Comparison of ENCODE assay signal across 20 cellular contexts in the genomic region with DNA sequence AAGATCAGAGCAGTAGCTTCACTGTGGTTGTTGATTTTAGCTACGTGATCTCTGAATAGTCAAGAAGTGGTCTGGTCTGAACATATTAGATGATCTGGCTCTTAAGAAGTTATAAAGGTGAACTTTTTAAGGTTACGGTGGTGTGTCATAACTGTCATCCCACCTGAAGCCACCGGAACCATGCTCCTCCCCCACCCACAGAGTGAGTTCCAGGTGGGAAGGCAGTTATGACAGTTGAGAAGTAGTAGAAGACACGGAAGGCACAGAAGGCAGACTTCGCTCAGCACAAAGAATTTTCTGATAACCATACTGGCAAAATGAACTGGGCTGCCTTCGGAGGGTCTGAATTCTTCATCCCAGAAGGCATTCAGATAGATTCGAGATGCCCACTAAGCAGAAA.
DNase-seq lines count a peak whose midpoint lies in the region; ATAC-seq and TF ChIP-seq lines count a peak whose summit lies in the region.
"Had no signal": no experiment of that assay in that cellular context is flagged by ENCODE, and none has a peak within 500 bp of the region (broad histone marks: within the 10 kb centered on the region; RNA-seq: fewer than 3 reads in every experiment).

No MANE protein-coding gene starts in this region.

- H3K4me3 Mint-ChIP-seq in stimulated activated effector memory CD8-positive, alpha-beta T cell treated with anti-CD3 and anti-CD28 coated beads, Interleukin-12 subunit alpha, Interleukin-12 subunit beta, amount 100 ng/mL, for 72 hours: no peak overlapping the region
- H3K4me3 Mint-ChIP-seq: B cell; CD4-positive, alpha-beta memory T cell; CD4-positive, CD25-positive, alpha-beta regulatory T cell had no signal

- TF ChIP-seq CTCF in lung (IDR thresholded peaks at IDR 0.05; ENCODE audit: control extremely low read depth, extremely low read depth) (no peak), ovary (IDR thresholded peaks at IDR 0.05) (no peak)

- no peak for ATAC-seq in lung (ENCODE audit: insufficient read depth, low FRiP score)
- no peak for ATAC-seq in stimulated activated effector memory CD8-positive, alpha-beta T cell treated with anti-CD3 and anti-CD28 coated beads, Interleukin-12 subunit alpha, Interleukin-12 subunit beta, amount 100 ng/mL, for 72 hours
- ATAC-seq: A549 had no signal

- intact Hi-C loops in head of caudate nucleus (cut with DNase I): no loop called here
- intact Hi-C loops in ovary (cut with DNase I): no loop called here

- H3K27me3 ChIP-seq in lung (ENCODE audit: control insufficient read depth, insufficient read depth) (no peaks in the 10 kb centered on the region), ovary (no peaks in the 10 kb centered on the region)
- H3K27me3 ChIP-seq: BLaER1 treated with 17β-estradiol and CSF1 and Interleukin-3, amounts not matched to agents 10 nM and 100 nM had no signal

- TF ChIP-seq POLR2A in ovary (IDR thresholded peaks at IDR 0.05): no peak

- POLR2A ChIA-PET in HEK293T (lab: Yijun Ruan, JAX): no interaction called here

- H3K36me3 ChIP-seq in lung (ENCODE audit: control insufficient read depth in 2 of 2, insufficient read depth in 2 of 2, low read length in 2 of 2) (no peaks in the 10 kb centered on the region), ovary (no peaks in the 10 kb centered on the region)
- H3K36me3 ChIP-seq: BLaER1 treated with 17β-estradiol and CSF1 and Interleukin-3, amounts not matched to agents 10 nM and 100 nM had no signal

- H3K4me3 ChIP-seq in Jurkat, Clone E6-1 (ENCODE audit: low read length): no peak overlapping the region
- H3K4me3 ChIP-seq in lung (no peak overlapping the region), ovary (no peak overlapping the region)
- H3K4me3 ChIP-seq: A549; BLaER1 treated with 17β-estradiol and CSF1 and Interleukin-3, amounts not matched to agents 10 nM and 100 nM had no signal

- no peak for TF ChIP-seq EP300 in ovary (IDR thresholded peaks at IDR 0.05)

- peak; percentile 21 for DNase-seq in Jurkat, Clone E6-1 (ENCODE audit: low read depth, low spot score)
- peak in 39 of 42 donors; percentile 23 to 86 (median 59) for DNase-seq in head of caudate nucleus
- DNase-seq in lung (ENCODE audit: low spot score): peak; percentile 27
- no peak for DNase-seq in stimulated activated effector memory CD8-positive, alpha-beta T cell treated with anti-CD3 and anti-CD28 coated beads, Interleukin-12 subunit alpha, Interleukin-12 subunit beta, amount 100 ng/mL, for 72 hours (ENCODE audit: low spot score in 2 of 2)
- DNase-seq in CD1c-positive myeloid dendritic cell (ENCODE audit: extremely low spot score): no peak
- no peak for DNase-seq in HEK293T (ENCODE audit: extremely low spot score)
- no peak for DNase-seq in ovary
- DNase-seq in HCEC 1CT: no peak
- DNase-seq: AML-193; Caco-2; Calu3; CD4-positive, alpha-beta memory T cell; CD4-positive, CD25-positive, alpha-beta regulatory T cell; DMS79 treated with DMSO at 0.1 percent for 48 hours; GF-D8 had no signal

- no peak overlapping the region for H3K27ac ChIP-seq in lung (ENCODE audit: low read depth in 1 of 2, low read length in 1 of 2)
- no peak overlapping the region for H3K27ac ChIP-seq in ovary
- H3K27ac ChIP-seq: 22Rv1; A549; BLaER1 treated with 17β-estradiol and CSF1 and Interleukin-3, amounts not matched to agents 10 nM and 100 nM; C4-2B had no signal

- H3K4me1 ChIP-seq in lung (ENCODE audit: control insufficient read depth in 2 of 2, insufficient read depth in 2 of 2, low read length in 2 of 2) (no peaks in the 10 kb centered on the region), ovary (ENCODE audit: insufficient read depth) (no peaks in the 10 kb centered on the region)
- H3K4me1 ChIP-seq: A549; BLaER1 treated with 17β-estradiol and CSF1 and Interleukin-3, amounts not matched to agents 10 nM and 100 nM; Caco-2 had no signal

- H3K4me1 Mint-ChIP-seq in stimulated activated effector memory CD8-positive, alpha-beta T cell treated with anti-CD3 and anti-CD28 coated beads, Interleukin-12 subunit alpha, Interleukin-12 subunit beta, amount 100 ng/mL, for 72 hours: no peaks in the 10 kb centered on the region
- H3K4me1 Mint-ChIP-seq: B cell; CD4-positive, alpha-beta memory T cell; CD4-positive, CD25-positive, alpha-beta regulatory T cell had no signal

- no peaks in the 10 kb centered on the region for H3K9me3 ChIP-seq in lung (ENCODE audit: control insufficient read depth in 2 of 2, insufficient read depth in 1 of 2, low read length in 1 of 2)
- H3K9me3 ChIP-seq in ovary: no peaks in the 10 kb centered on the region
- H3K9me3 ChIP-seq: A549; BLaER1 treated with 17β-estradiol and CSF1 and Interleukin-3, amounts not matched to agents 10 nM and 100 nM; Caco-2 had no signal

- H3K9me3 Mint-ChIP-seq in stimulated activated effector memory CD8-positive, alpha-beta T cell treated with anti-CD3 and anti-CD28 coated beads, Interleukin-12 subunit alpha, Interleukin-12 subunit beta, amount 100 ng/mL, for 72 hours: no peaks in the 10 kb centered on the region
- H3K9me3 Mint-ChIP-seq: CD4-positive, alpha-beta memory T cell; CD4-positive, CD25-positive, alpha-beta regulatory T cell had no signal

- 81 to 95% methylated on average over 7 of the region's 7 CpGs for WGBS in lung, 2 donors
- 77 to 86% (median 81%) methylated on average over 7 of the region's 7 CpGs for WGBS in ovary, 3 donors

- no peaks in the 10 kb centered on the region for H3K36me3 Mint-ChIP-seq in stimulated activated effector memory CD8-positive, alpha-beta T cell treated with anti-CD3 and anti-CD28 coated beads, Interleukin-12 subunit alpha, Interleukin-12 subunit beta, amount 100 ng/mL, for 72 hours
- H3K36me3 Mint-ChIP-seq: CD4-positive, alpha-beta memory T cell; CD4-positive, CD25-positive, alpha-beta regulatory T cell had no signal

- H3K27ac Mint-ChIP-seq in stimulated activated effector memory CD8-positive, alpha-beta T cell treated with anti-CD3 and anti-CD28 coated beads, Interleukin-12 subunit alpha, Interleukin-12 subunit beta, amount 100 ng/mL, for 72 hours: peak overlapping the region; percentile 36
- H3K27ac Mint-ChIP-seq: B cell; CD4-positive, alpha-beta memory T cell; CD4-positive, CD25-positive, alpha-beta regulatory T cell had no signal

- CTCF ChIA-PET in HEK293T (lab: Yijun Ruan, JAX): no interaction called here

TF ChIP-seq in HEK293T, 16 proteins besides CTCF, POLR2A, EP300 and RAD21:
- no peak for TF ChIP-seq CTBP1 (IDR thresholded peaks at IDR 0.05; ENCODE audit: borderline replicate concordance)
- TF ChIP-seq BHLHE40 (IDR thresholded peaks at IDR 0.05; ENCODE audit: borderline replicate concordance): no peak
- no peak for TF ChIP-seq FOXA1 (IDR thresholded peaks at IDR 0.05)
- no peak for TF ChIP-seq PKNOX1 (IDR thresholded peaks at IDR 0.05)
- TF ChIP-seq HDGF (IDR thresholded peaks at IDR 0.05; ENCODE audit: borderline replicate concordance): no peak
- no peak for TF ChIP-seq L3MBTL2 (conservative IDR thresholded peaks at IDR 0.05)
- no peak for TF ChIP-seq LEF1 (IDR thresholded peaks at IDR 0.05; ENCODE audit: borderline replicate concordance)
- no peak for TF ChIP-seq TARDBP (IDR thresholded peaks at IDR 0.05)
- TF ChIP-seq SP1 (IDR thresholded peaks at IDR 0.05): no peak
- no peak for TF ChIP-seq NFRKB (IDR thresholded peaks at IDR 0.05)
- no peak for TF ChIP-seq FOXM1 (IDR thresholded peaks at IDR 0.05; ENCODE audit: borderline replicate concordance)
- no peak for TF ChIP-seq ZNF384 (IDR thresholded peaks at IDR 0.05)
- no peak for TF ChIP-seq FOXK2 (IDR thresholded peaks at IDR 0.05)
- TF ChIP-seq ARNT (IDR thresholded peaks at IDR 0.05): no peak
- TF ChIP-seq ELF4 (IDR thresholded peaks at IDR 0.05): no peak
TF ChIP-seq in HEK293T: peak in this region for 0.

Comparison
In these comparisons a context has a peak if more than half of its experiments do, and no peak if none do; other contexts are left out.
1. DNase-seq: peak in Jurkat, Clone E6-1 (single experiment), head of caudate nucleus (39 of 42) and lung (single experiment); none in stimulated activated effector memory CD8-positive, alpha-beta T cell treated with anti-CD3 and anti-CD28 coated beads, Interleukin-12 subunit alpha, Interleukin-12 subunit beta, amount 100 ng/mL, for 72 hours (0 of 2), CD1c-positive myeloid dendritic cell (single experiment), HEK293T (single experiment), ovary (0 of 5) and HCEC 1CT (single experiment).